In genomic region chr19:7718668-7719067, GRCh38 we compare ENCODE assay signal across 26 cellular contexts. TPM values are rescaled to one million over a fixed set of nuclear protein-coding genes. Genes with fewer than 3 reads are reported as not detected.
A peak's percentile ranks its signal among the peaks of the same experiment; 100 is the strongest.
DNase-seq lines count a peak whose midpoint lies in the region; ATAC-seq and TF ChIP-seq lines count a peak whose summit lies in the region.
"Had no signal": no experiment of that assay in that cellular context is flagged by ENCODE, and none has a peak within 500 bp of the region (broad histone marks: within the 10 kb centered on the region; RNA-seq: fewer than 3 reads in every experiment).

No MANE protein-coding gene starts in this region.

- no peak for TF ChIP-seq CTCF in GM06990 (IDR thresholded peaks at IDR 0.05; ENCODE audit: insufficient read depth, low read length, poor library complexity, severe bottlenecking)
- TF ChIP-seq CTCF in activated B cell treated with CpG ODN at 0.5 μM for 24 hours (IDR thresholded peaks at IDR 0.05) = no peak
- TF ChIP-seq CTCF in Calu3 (IDR thresholded peaks at IDR 0.05; ENCODE audit: unreplicated experiment) = no peak

- peaks cover 63% of the 10 kb centered on the region for H3K4me1 Mint-ChIP-seq in activated B cell treated with CpG ODN at 0.5 μM for 24 hours
- H3K4me1 Mint-ChIP-seq in stimulated activated naive CD8-positive, alpha-beta T cell treated with anti-CD3 and anti-CD28 coated beads, Interleukin-15, Interleukin-2, amounts not matched to agents 100 ng/mL and 50 ng/mL, for 24 hours (ENCODE audit: low read depth) = peaks cover 49% of the 10 kb centered on the region
- H3K4me1 Mint-ChIP-seq in Calu3 (ENCODE audit: low read depth, unreplicated experiment) = no peaks in the 10 kb centered on the region

- H3K36me3 Mint-ChIP-seq in activated B cell treated with CpG ODN at 0.5 μM for 24 hours (ENCODE audit: low read depth) = no peaks in the 10 kb centered on the region
- H3K36me3 Mint-ChIP-seq in stimulated activated naive CD8-positive, alpha-beta T cell treated with anti-CD3 and anti-CD28 coated beads, Interleukin-15, Interleukin-2, amounts not matched to agents 100 ng/mL and 50 ng/mL, for 24 hours (ENCODE audit: low read depth) = no peaks in the 10 kb centered on the region
- H3K36me3 Mint-ChIP-seq in Calu3 (ENCODE audit: insufficient read depth, unreplicated experiment) = no peaks in the 10 kb centered on the region

- DNase-seq in GM06990 (ENCODE audit: extremely low read depth, insufficient read length) (peak; percentile 76), activated B cell treated with CpG ODN at 0.5 μM for 24 hours (no peak), left lobe of liver (ENCODE audit: low spot score) (no peak), RKO (ENCODE audit: low spot score) (no peak), AG20443 (ENCODE audit: low spot score) (no peak), GOT3 (lab: John Stamatoyannopoulos, UW) (no peak), Calu3 (no peak)
- DNase-seq: activated CD4-positive, alpha-beta T cell treated with anti-CD3 and anti-CD28 coated beads, Interleukin-2, amount 10 ng/mL, durations not matched to agents 24 days and 14 days; activated gamma-delta T cell; activated T-cell treated with anti-CD3 and anti-CD28 coated beads, Interleukin-2, amount 50 U/mL, for 4 hours; caudate nucleus; cortex of kidney; EL; erythroblast; immature natural killer cell; Karpas-422; left cardiac atrium; NCI-H1417; NCI-H345; NCI-H69; small intestine; trophoblast cell; WERI-Rb-1 had no signal

- H3K27me3 ChIP-seq in GM06990 (replicated peaks; ENCODE audit: control insufficient read depth, insufficient read depth, low read length) = no peaks in the 10 kb centered on the region

- H3K4me3 Mint-ChIP-seq in activated B cell treated with CpG ODN at 0.5 μM for 24 hours = peak overlapping the region; percentile 65
- H3K4me3 Mint-ChIP-seq in stimulated activated naive CD8-positive, alpha-beta T cell treated with anti-CD3 and anti-CD28 coated beads, Interleukin-15, Interleukin-2, amounts not matched to agents 100 ng/mL and 50 ng/mL, for 24 hours = peak overlapping the region; percentile 51
- no peak overlapping the region for H3K4me3 Mint-ChIP-seq in Calu3 (ENCODE audit: low read depth, unreplicated experiment)
- H3K4me3 Mint-ChIP-seq: activated CD4-positive, alpha-beta T cell treated with anti-CD3 and anti-CD28 coated beads, Interleukin-2, amount 10 ng/mL, durations not matched to agents 24 days and 14 days; activated T-cell treated with anti-CD3 and anti-CD28 coated beads, Interleukin-2, amount 50 U/mL, for 4 hours; immature natural killer cell had no signal

- no TSS peak for BruUV-seq in Calu3 (replicated peaks; lab: Mats Ljungman, UMichigan)

- no peak overlapping the region for H3K4me3 ChIP-seq in GM06990 (replicated peaks; ENCODE audit: low read depth, low read length)
- H3K4me3 ChIP-seq: HAP-1 had no signal

- H3K27me3 Mint-ChIP-seq in activated B cell treated with CpG ODN at 0.5 μM for 24 hours (no peaks in the 10 kb centered on the region), Calu3 (ENCODE audit: unreplicated experiment) (peaks cover 13% of the 10 kb centered on the region)
- no peaks in the 10 kb centered on the region for H3K27me3 Mint-ChIP-seq in stimulated activated naive CD8-positive, alpha-beta T cell treated with anti-CD3 and anti-CD28 coated beads, Interleukin-15, Interleukin-2, amounts not matched to agents 100 ng/mL and 50 ng/mL, for 24 hours
- H3K27me3 Mint-ChIP-seq: activated CD4-positive, alpha-beta T cell treated with anti-CD3 and anti-CD28 coated beads, Interleukin-2, amount 10 ng/mL, durations not matched to agents 24 days and 14 days had no signal

- H3K27ac Mint-ChIP-seq in activated B cell treated with CpG ODN at 0.5 μM for 24 hours = peak overlapping the region; percentile 80
- peak overlapping the region; percentile 70 for H3K27ac Mint-ChIP-seq in stimulated activated naive CD8-positive, alpha-beta T cell treated with anti-CD3 and anti-CD28 coated beads, Interleukin-15, Interleukin-2, amounts not matched to agents 100 ng/mL and 50 ng/mL, for 24 hours
- no peak overlapping the region for H3K27ac Mint-ChIP-seq in Calu3 (ENCODE audit: unreplicated experiment)
- H3K27ac Mint-ChIP-seq: activated CD4-positive, alpha-beta T cell treated with anti-CD3 and anti-CD28 coated beads, Interleukin-2, amount 10 ng/mL, durations not matched to agents 24 days and 14 days; immature natural killer cell had no signal

- POLR2A ChIA-PET in activated B cell treated with CpG ODN at 0.5 μM for 24 hours (lab: Charles Lee) = interaction anchor here (0.6 to 1.3 kb wide), 7 partner anchors 10 to 490 kb away, joined by 4 to 7 read pairs (median 7); partner anchors contain the start of genes CERS4, FCER2 and TRAPPC5

- ATAC-seq in activated B cell treated with CpG ODN at 0.5 μM for 24 hours (ENCODE audit: low read depth) (peak; percentile 69), left lobe of liver (peak; percentile 36)
- ATAC-seq: activated T-cell treated with anti-CD3 and anti-CD28 coated beads, Interleukin-2, amount 50 U/mL, for 4 hours; left cardiac atrium; Panc1 had no signal

- CTCF ChIA-PET in activated B cell treated with CpG ODN at 0.5 μM for 24 hours (lab: Charles Lee) = interaction anchor here (0.7 to 0.8 kb wide), 2 partner anchors 10 to 38 kb away, joined by 3 to 4 read pairs; partner anchors contain the start of gene TRAPPC5
- CTCF ChIA-PET in Calu3 (lab: Charles Lee) = no interaction called here

- no peaks in the 10 kb centered on the region for H3K36me3 ChIP-seq in GM06990 (ENCODE audit: control insufficient read depth, insufficient read depth, low read length)
- H3K36me3 ChIP-seq: HAP-1, WERI-Rb-1 had no signal

- no peaks in the 10 kb centered on the region for H3K9me3 Mint-ChIP-seq in activated B cell treated with CpG ODN at 0.5 μM for 24 hours
- no peaks in the 10 kb centered on the region for H3K9me3 Mint-ChIP-seq in stimulated activated naive CD8-positive, alpha-beta T cell treated with anti-CD3 and anti-CD28 coated beads, Interleukin-15, Interleukin-2, amounts not matched to agents 100 ng/mL and 50 ng/mL, for 24 hours
- no peaks in the 10 kb centered on the region for H3K9me3 Mint-ChIP-seq in Calu3 (ENCODE audit: low read depth, unreplicated experiment)

- intact Hi-C loops in activated B cell treated with CpG ODN at 0.5 μM for 24 hours (cut with micrococcal nuclease) (loop anchor here (2.0 to 5.0 kb wide), 2 partner anchors 14 to 36 kb away; partner anchors contain the start of gene TRAPPC5), Calu3 (cut with micrococcal nuclease; ENCODE audit: unreplicated experiment) (no loop called here)

RNA-seq across cellular contexts. Expression of gene CLEC4G, which starts 13.2 kb away (rescaled TPM):
- total RNA-seq in activated B cell treated with CpG ODN at 0.5 μM for 24 hours (0.55 and 0.78 TPM in 2 replicates), left lobe of liver (34.3 TPM), Calu3 (2022) (not detected in 2 replicates)
- total RNA-seq: activated CD4-positive, alpha-beta T cell treated with anti-CD3 and anti-CD28 coated beads, Interleukin-2, amount 10 ng/mL, durations not matched to agents 24 days and 14 days; activated T-cell treated with anti-CD3 and anti-CD28 coated beads, Interleukin-2, amount 50 U/mL, for 4 hours had no signal

RNA-seq across cellular contexts. Expression of gene FCER2, which starts 16.7 kb away (rescaled TPM):
- 191 and 193 TPM in 2 replicates for total RNA-seq in activated B cell treated with CpG ODN at 0.5 μM for 24 hours
- total RNA-seq in left lobe of liver = 0.45 TPM
- not detected in 2 replicates for total RNA-seq in Calu3 (2022)
- total RNA-seq: activated CD4-positive, alpha-beta T cell treated with anti-CD3 and anti-CD28 coated beads, Interleukin-2, amount 10 ng/mL, durations not matched to agents 24 days and 14 days had no signal

RNA-seq across cellular contexts. Expression of gene CD209, which starts 28.7 kb away (rescaled TPM):
- total RNA-seq in activated B cell treated with CpG ODN at 0.5 μM for 24 hours = 0.11 and 0.24 TPM in 2 replicates
- 1.2 TPM for total RNA-seq in left lobe of liver
- not detected in 2 replicates for total RNA-seq in Calu3 (2022)
- total RNA-seq: activated CD4-positive, alpha-beta T cell treated with anti-CD3 and anti-CD28 coated beads, Interleukin-2, amount 10 ng/mL, durations not matched to agents 24 days and 14 days; activated T-cell treated with anti-CD3 and anti-CD28 coated beads, Interleukin-2, amount 50 U/mL, for 4 hours had no signal

RNA-seq across cellular contexts. Expression of gene TRAPPC5, which starts 38.0 kb away (rescaled TPM):
- total RNA-seq in activated B cell treated with CpG ODN at 0.5 μM for 24 hours (110 and 123 TPM in 2 replicates), left lobe of liver (53.7 TPM), Calu3 (2022) (82.4 and 87.3 TPM in 2 replicates)

RNA-seq across cellular contexts. Expression of gene MCEMP1, which starts 41.8 kb away (rescaled TPM):
- total RNA-seq in activated B cell treated with CpG ODN at 0.5 μM for 24 hours (not detected in 2 replicates), left lobe of liver (0.18 TPM), Calu3 (2022) (not detected in 2 replicates)
- total RNA-seq: activated CD4-positive, alpha-beta T cell treated with anti-CD3 and anti-CD28 coated beads, Interleukin-2, amount 10 ng/mL, durations not matched to agents 24 days and 14 days; activated T-cell treated with anti-CD3 and anti-CD28 coated beads, Interleukin-2, amount 50 U/mL, for 4 hours had no signal

Comparison
In these comparisons a context has a peak if more than half of its experiments do, and no peak if none do; other contexts are left out.
1. RNA of gene CLEC4G, which starts 13.2 kb away (total RNA-seq): 34.3 TPM in left lobe of liver (single experiment); 0.55 to 0.78 TPM in activated B cell treated with CpG ODN at 0.5 μM for 24 hours and not detected in Calu3; every median in the first group is over 10 times any median in the second.
2. RNA of gene FCER2, which starts 16.7 kb away (total RNA-seq): 191 to 193 TPM in activated B cell treated with CpG ODN at 0.5 μM for 24 hours; 0.45 TPM in left lobe of liver (single experiment) and not detected in Calu3; every median in the first group is over 100 times any median in the second.